ENCODE assay signal across 37 cellular contexts in genomic region chr6:4613795-4614194, GRCh38.
"Had no signal": no experiment of that assay in that cellular context is flagged by ENCODE, and none has a peak within 500 bp of the region (broad histone marks: within the 10 kb centered on the region; RNA-seq: fewer than 3 reads in every experiment).

No MANE protein-coding gene starts in this region.

- H3K36me3 ChIP-seq: WERI-Rb-1 had no signal

- H3K4me2 ChIP-seq: KMS-11, PC-9 had no signal

- H3K4me3 ChIP-seq: PC-9 had no signal

- H3K9ac ChIP-seq: KMS-11 had no signal

- H3K27ac ChIP-seq: KMS-11, PC-9, RWPE1, WERI-Rb-1 had no signal

- ATAC-seq: activated CD8-positive, alpha-beta memory T cell treated with anti-CD3 and anti-CD28 coated beads, Interleukin-2, amount 10 ng/mL, durations not matched to agents 7 days and 5 days; activated naive CD8-positive, alpha-beta T cell treated with anti-CD3 and anti-CD28 coated beads, Interleukin-2, amount 50 U/mL, for 24 hours; Right ventricle myocardium inferior had no signal

- DNase-seq: activated CD4-positive, alpha-beta memory T cell treated with anti-CD3 and anti-CD28 coated beads, Interleukin-2, amount 10 ng/mL, durations not matched to agents 7 days and 5 days; activated CD4-positive, alpha-beta T cell treated with anti-CD3 and anti-CD28 coated beads for 1 hour; activated CD4-positive, alpha-beta T cell treated with anti-CD3 and anti-CD28 coated beads for 48 hours; activated CD4-positive, CD25-positive, alpha-beta regulatory T cell; activated CD8-positive, alpha-beta memory T cell treated with anti-CD3 and anti-CD28 coated beads for 24 hours; activated CD8-positive, alpha-beta memory T cell treated with anti-CD3 and anti-CD28 coated beads, Interleukin-2, amount 10 ng/mL, durations not matched to agents 7 days and 5 days; activated CD8-positive, alpha-beta memory T cell treated with anti-CD3 and anti-CD28 coated beads, Interleukin-2, amount 50 U/mL, for 48 hours; activated effector memory CD4-positive, alpha-beta T cell treated with Interleukin-2 at 50 U/mL for 16 hours; activated naive CD4-positive, alpha-beta T cell treated with anti-CD3 and anti-CD28 coated beads, Interleukin-2, amount 10 ng/mL, durations not matched to agents 7 days and 5 days; activated naive CD8-positive, alpha-beta T cell treated with anti-CD3 and anti-CD28 coated beads, Interleukin-2, amount 50 U/mL, for 24 hours; activated T-cell treated with anti-CD3 and anti-CD28 coated beads, Interleukin-2, amount 50 U/mL, for 48 hours; anterior cingulate cortex; caudate nucleus; cerebellar nuclear complex; MM.1S; MV-4-11; NCI-H1092; NCI-H1417; NCI-H146; NCI-H187 treated with DMSO at 0.1 percent for 48 hours; NCI-H2081; NCI-H226; NCI-H446 treated with DMSO at 0.1 percent for 48 hours; NCI-H526; NCI-H748 treated with DMSO at 0.1 percent for 48 hours; PC-9; SIG-M5; SW 1271; T-helper 1 cell; T-helper 2 cell; T-helper 9 cell; WERI-Rb-1 had no signal

- H3K4me1 Mint-ChIP-seq: activated CD4-positive, alpha-beta memory T cell treated with anti-CD3 and anti-CD28 coated beads, Interleukin-2, amount 10 ng/mL, durations not matched to agents 7 days and 5 days had no signal

- H3K9me3 Mint-ChIP-seq: activated CD4-positive, alpha-beta memory T cell treated with anti-CD3 and anti-CD28 coated beads, Interleukin-2, amount 10 ng/mL, durations not matched to agents 7 days and 5 days; activated naive CD4-positive, alpha-beta T cell treated with anti-CD3 and anti-CD28 coated beads, Interleukin-2, amount 10 ng/mL, durations not matched to agents 7 days and 5 days; activated naive CD8-positive, alpha-beta T cell treated with anti-CD3 and anti-CD28 coated beads, Interleukin-2, amount 50 U/mL, for 24 hours had no signal

- H3K27ac Mint-ChIP-seq: activated CD4-positive, alpha-beta memory T cell treated with anti-CD3 and anti-CD28 coated beads, Interleukin-2, amount 10 ng/mL, durations not matched to agents 7 days and 5 days; activated CD8-positive, alpha-beta memory T cell treated with anti-CD3 and anti-CD28 coated beads, Interleukin-2, amount 10 ng/mL, durations not matched to agents 7 days and 5 days; activated naive CD4-positive, alpha-beta T cell treated with anti-CD3 and anti-CD28 coated beads, Interleukin-2, amount 10 ng/mL, durations not matched to agents 7 days and 5 days; activated naive CD8-positive, alpha-beta T cell; activated naive CD8-positive, alpha-beta T cell treated with anti-CD3 and anti-CD28 coated beads, Interleukin-2, amount 50 U/mL, for 24 hours; brain had no signal

- H3K4me3 Mint-ChIP-seq: activated CD4-positive, alpha-beta memory T cell treated with anti-CD3 and anti-CD28 coated beads, Interleukin-2, amount 10 ng/mL, durations not matched to agents 7 days and 5 days; activated CD8-positive, alpha-beta memory T cell treated with anti-CD3 and anti-CD28 coated beads, Interleukin-2, amount 10 ng/mL, durations not matched to agents 7 days and 5 days; activated naive CD4-positive, alpha-beta T cell treated with anti-CD3 and anti-CD28 coated beads, Interleukin-2, amount 10 ng/mL, durations not matched to agents 7 days and 5 days; activated naive CD8-positive, alpha-beta T cell; activated naive CD8-positive, alpha-beta T cell treated with anti-CD3 and anti-CD28 coated beads, Interleukin-2, amount 50 U/mL, for 24 hours; brain had no signal

- H3K36me3 Mint-ChIP-seq: activated CD8-positive, alpha-beta memory T cell treated with anti-CD3 and anti-CD28 coated beads, Interleukin-2, amount 10 ng/mL, durations not matched to agents 7 days and 5 days; activated naive CD4-positive, alpha-beta T cell treated with anti-CD3 and anti-CD28 coated beads, Interleukin-2, amount 10 ng/mL, durations not matched to agents 7 days and 5 days; activated naive CD8-positive, alpha-beta T cell; brain had no signal

- H2AFZ ChIP-seq: PC-9 had no signal
